In genomic region chr2:219289195-219289536, GRCh38 we compare ENCODE assay signal across 18 cellular contexts. TPM values are rescaled to one million over a fixed set of nuclear protein-coding genes. Genes with fewer than 3 reads are reported as not detected.
DNase-seq lines count a peak whose midpoint lies in the region; ATAC-seq and TF ChIP-seq lines count a peak whose summit lies in the region.
"Had no signal": no experiment of that assay in that cellular context is flagged by ENCODE, and none has a peak within 500 bp of the region (broad histone marks: within the 10 kb centered on the region; RNA-seq: fewer than 3 reads in every experiment).

No MANE protein-coding gene starts in this region.

- no peaks in the 10 kb centered on the region for H3F3A ChIP-seq in neural progenitor cell (ENCODE audit: low read depth)

- in situ Hi-C loops in mammary epithelial cell (cut with MboI; ENCODE audit: low sequenced_read_pairs in 2 of 2): no loop called here

- TF ChIP-seq CTCF in RWPE2 (IDR thresholded peaks at IDR 0.05; ENCODE audit: poor library complexity, severe bottlenecking) (no peak), mammary epithelial cell (conservative IDR thresholded peaks at IDR 0.05 in 1 of 2, IDR thresholded peaks at IDR 0.05 in 1 of 2; ENCODE audit: extremely low read depth in 1 of 2, insufficient read depth in 1 of 2, low read depth in 1 of 2, low read length in 2 of 2) (no peak), neural progenitor cell (IDR thresholded peaks at IDR 0.05) (no peak), tibial artery (IDR thresholded peaks at IDR 0.05) (no peak)

- H3K9ac ChIP-seq in mammary epithelial cell (ENCODE audit: insufficient read depth, low read length) (no peak overlapping the region), neural progenitor cell (no peak overlapping the region)

- H3K4me1 ChIP-seq in RWPE2 (ENCODE audit: insufficient read depth, poor library complexity, severe bottlenecking) (peaks cover 27% of the 10 kb centered on the region), mammary epithelial cell (ENCODE audit: insufficient read depth, low read length) (peaks cover 44% of the 10 kb centered on the region), neural progenitor cell (peaks cover 8% of the 10 kb centered on the region), tibial artery (peaks cover 0 to 51% (median 29%) of the 10 kb centered on the region in 4 donors)

- peak overlapping the region; percentile 79 for H3K27ac ChIP-seq in RWPE2 (ENCODE audit: poor library complexity, severe bottlenecking)
- no peak overlapping the region for H3K27ac ChIP-seq in mammary epithelial cell (ENCODE audit: insufficient read depth, low read depth, low read length)
- no peak overlapping the region for H3K27ac ChIP-seq in neural progenitor cell
- peak overlapping the region; percentile 76 to 85 for H3K27ac ChIP-seq in tibial artery
- H3K27ac ChIP-seq: C4-2B, epithelial cell of prostate, prostate gland had no signal

- no peak overlapping the region for H2AFZ ChIP-seq in mammary epithelial cell (ENCODE audit: low read depth, low read length)
- H2AFZ ChIP-seq in neural progenitor cell (replicated peaks): no peak overlapping the region

- CTCF ChIA-PET in mammary epithelial cell (lab: Charles Lee; ENCODE audit: low non-redundant PET): interaction anchor here (0.7 kb wide), 1 partner anchor 13 kb away, joined by 22 read pairs; no protein-coding TSS in a partner anchor

- no peaks in the 10 kb centered on the region for H3K27me3 ChIP-seq in RWPE2 (ENCODE audit: insufficient read depth, poor library complexity, severe bottlenecking)
- H3K27me3 ChIP-seq in mammary epithelial cell (ENCODE audit: insufficient read depth, low read length): no peaks in the 10 kb centered on the region
- H3K27me3 ChIP-seq in neural progenitor cell: peaks cover 10% of the 10 kb centered on the region
- H3K27me3 ChIP-seq in tibial artery: no peaks in the 10 kb centered on the region

- intact Hi-C loops in mammary epithelial cell (cut with micrococcal nuclease): loop anchor here (1.0 kb wide), 1 partner anchor 10 kb away; the partner anchor contains the start of gene DNAJB2
- intact Hi-C loops in tibial artery (cut with DNase I; ENCODE audit: low total_unique reads): no loop called here

- 31% methylated on average over 6 of the region's 6 CpGs for WGBS in mammary epithelial cell (ENCODE audit: low coverage, missing lambda C conversion rate)

- DNase-seq in RWPE2 (ENCODE audit: low spot score) (no peak), mammary epithelial cell (no peak), neural progenitor cell (ENCODE audit: low spot score) (no peak), tibial artery (no peak)
- DNase-seq: activated CD4-positive, alpha-beta T cell treated with anti-CD3 and anti-CD28 coated beads for 36 hours; activated naive CD8-positive, alpha-beta T cell treated with anti-CD3 and anti-CD28 coated beads, Interleukin-2, amount 10 ng/mL, durations not matched to agents 7 days and 5 days; DMS79; NCI-H1105; SIG-M5; stimulated activated CD4-positive, alpha-beta T cell treated with anti-CD3 and anti-CD28 coated beads, Interleukin-1b, Interleukin-23, amount 100 ng/mL, for 48 hours had no signal

- dilution Hi-C loops in mammary epithelial cell (cut with HindIII; ENCODE audit: low sequenced_read_pairs): no loop called here

- H3K9me3 ChIP-seq in RWPE2 (ENCODE audit: severe bottlenecking) (no peaks in the 10 kb centered on the region), mammary epithelial cell (replicated peaks; ENCODE audit: insufficient read depth, low read length) (no peaks in the 10 kb centered on the region), neural progenitor cell (ENCODE audit: low read depth) (no peaks in the 10 kb centered on the region), tibial artery (no peaks in the 10 kb centered on the region)
- H3K9me3 ChIP-seq: prostate gland had no signal

- peak overlapping the region; percentile 57 for H3K27ac Mint-ChIP-seq in neural progenitor cell
- H3K27ac Mint-ChIP-seq: activated CD4-positive, alpha-beta T cell treated with anti-CD3 and anti-CD28 coated beads for 36 hours; activated naive CD8-positive, alpha-beta T cell treated with anti-CD3 and anti-CD28 coated beads, Interleukin-2, amount 10 ng/mL, durations not matched to agents 7 days and 5 days; IgD-negative memory B cell had no signal

- H4K20me1 ChIP-seq in mammary epithelial cell (ENCODE audit: insufficient read depth, low read length): no peaks in the 10 kb centered on the region
- H4K20me1 ChIP-seq in neural progenitor cell (ENCODE audit: low read depth): no peaks in the 10 kb centered on the region

- H3K4me3 ChIP-seq in RWPE2 (ENCODE audit: severe bottlenecking) (no peak overlapping the region), mammary epithelial cell (replicated peaks in 1 of 3; ENCODE audit: insufficient read depth in 1 of 3, low read depth in 2 of 3, low read length in 3 of 3) (no peak overlapping the region), neural progenitor cell (no peak overlapping the region), tibial artery (no peak overlapping the region)
- H3K4me3 ChIP-seq: prostate gland had no signal

- H3K4me2 ChIP-seq in mammary epithelial cell (ENCODE audit: insufficient read depth, low read depth, low read length) (peak overlapping the region; percentile 46), neural progenitor cell (no peak overlapping the region)

- H3K9me3 Mint-ChIP-seq in neural progenitor cell: no peaks in the 10 kb centered on the region
- H3K9me3 Mint-ChIP-seq: activated naive CD8-positive, alpha-beta T cell treated with anti-CD3 and anti-CD28 coated beads, Interleukin-2, amount 10 ng/mL, durations not matched to agents 7 days and 5 days; IgD-negative memory B cell had no signal

- H3K4me3 Mint-ChIP-seq in neural progenitor cell: no peak overlapping the region
- H3K4me3 Mint-ChIP-seq: activated CD4-positive, alpha-beta T cell treated with anti-CD3 and anti-CD28 coated beads for 36 hours; activated naive CD8-positive, alpha-beta T cell treated with anti-CD3 and anti-CD28 coated beads, Interleukin-2, amount 10 ng/mL, durations not matched to agents 7 days and 5 days; IgD-negative memory B cell had no signal

- H3K4me1 Mint-ChIP-seq in neural progenitor cell: peaks cover 13% of the 10 kb centered on the region

- H3K27me3 Mint-ChIP-seq in neural progenitor cell (ENCODE audit: insufficient read depth, low read depth): peaks cover 7% of the 10 kb centered on the region
- H3K27me3 Mint-ChIP-seq: activated CD4-positive, alpha-beta T cell treated with anti-CD3 and anti-CD28 coated beads for 36 hours; IgD-negative memory B cell had no signal

- ATAC-seq in RWPE2 (ENCODE audit: low read depth): no peak
- no peak for ATAC-seq in GM19467 (IDR thresholded peaks at IDR 0.05; ENCODE audit: unreplicated experiment)
- ATAC-seq in HG02938 (IDR thresholded peaks at IDR 0.05; ENCODE audit: unreplicated experiment): no peak
- ATAC-seq in HG03095 (IDR thresholded peaks at IDR 0.05; ENCODE audit: unreplicated experiment): no peak
- ATAC-seq: activated CD4-positive, alpha-beta T cell treated with anti-CD3 and anti-CD28 coated beads for 36 hours; left lobe of liver had no signal

- H3K79me2 ChIP-seq in mammary epithelial cell (ENCODE audit: insufficient read depth, low read length) (no peaks in the 10 kb centered on the region), neural progenitor cell (ENCODE audit: low read depth) (no peaks in the 10 kb centered on the region)

- no peaks in the 10 kb centered on the region for H3K36me3 Mint-ChIP-seq in neural progenitor cell
- H3K36me3 Mint-ChIP-seq: IgD-negative memory B cell had no signal

- no TSS peak for BruUV-seq in mammary epithelial cell (replicated peaks; lab: Mats Ljungman, UMichigan)

- H3K36me3 ChIP-seq in RWPE2 (ENCODE audit: low read depth) (peaks cover 13% of the 10 kb centered on the region), mammary epithelial cell (ENCODE audit: insufficient read depth, low read length) (no peaks in the 10 kb centered on the region), neural progenitor cell (no peaks in the 10 kb centered on the region), tibial artery (peaks cover 8 to 27% (median 21%) of the 10 kb centered on the region in 3 donors)

RNA-seq across cellular contexts. Expression of gene DNAJB2, which starts 10.0 kb away (rescaled TPM):
- 100 to 1,000 TPM in 1 of 2 donors, 10 to 100 TPM in 1; 58.9 to 110 TPM for total RNA-seq in mammary epithelial cell
- polyA plus RNA-seq in mammary epithelial cell: 32.8 TPM
- 49.1 TPM for polyA minus RNA-seq in mammary epithelial cell
- 35.0 and 37.0 TPM in 2 replicates for total RNA-seq in neural progenitor cell (ENCODE audit: low replicate concordance)

RNA-seq across cellular contexts. Expression of gene PTPRN, which starts 20.0 kb away (rescaled TPM):
- total RNA-seq in mammary epithelial cell: not detected
- polyA plus RNA-seq in mammary epithelial cell: 0.07 TPM
- polyA minus RNA-seq in mammary epithelial cell: not detected
- 0.60 and 4.2 TPM in 2 replicates for total RNA-seq in neural progenitor cell (ENCODE audit: low replicate concordance)
- total RNA-seq: activated naive CD8-positive, alpha-beta T cell treated with anti-CD3 and anti-CD28 coated beads, Interleukin-2, amount 10 ng/mL, durations not matched to agents 7 days and 5 days; left lobe of liver had no signal
- polyA plus RNA-seq: IgD-negative memory B cell had no signal

RNA-seq across cellular contexts. Expression of gene TUBA4A, which starts 35.4 kb away (rescaled TPM):
- total RNA-seq in mammary epithelial cell (100 to 1,000 TPM; 206 to 209 TPM), neural progenitor cell (ENCODE audit: low replicate concordance) (0.56 TPM in 1 of 2 replicates, not detected in the other)
- 616 TPM for polyA plus RNA-seq in mammary epithelial cell
- polyA minus RNA-seq in mammary epithelial cell: 360 TPM

RNA-seq across cellular contexts. Expression of gene TUBA4B, which starts 36.1 kb away (rescaled TPM):
- total RNA-seq in mammary epithelial cell (not detected), neural progenitor cell (ENCODE audit: low replicate concordance) (not detected in 2 replicates)
- 0.08 TPM for polyA plus RNA-seq in mammary epithelial cell
- not detected for polyA minus RNA-seq in mammary epithelial cell
- total RNA-seq: activated CD4-positive, alpha-beta T cell treated with anti-CD3 and anti-CD28 coated beads for 36 hours; activated naive CD8-positive, alpha-beta T cell treated with anti-CD3 and anti-CD28 coated beads, Interleukin-2, amount 10 ng/mL, durations not matched to agents 7 days and 5 days; left lobe of liver; prostate gland had no signal
- polyA plus RNA-seq: IgD-negative memory B cell had no signal

RNA-seq across cellular contexts. Expression of gene RESP18, which starts 43.4 kb away (rescaled TPM):
- total RNA-seq in mammary epithelial cell: not detected
- not detected for polyA plus RNA-seq in mammary epithelial cell
- not detected for polyA minus RNA-seq in mammary epithelial cell
- total RNA-seq in neural progenitor cell (ENCODE audit: low replicate concordance): not detected in 2 replicates
- total RNA-seq: activated CD4-positive, alpha-beta T cell treated with anti-CD3 and anti-CD28 coated beads for 36 hours; activated naive CD8-positive, alpha-beta T cell treated with anti-CD3 and anti-CD28 coated beads, Interleukin-2, amount 10 ng/mL, durations not matched to agents 7 days and 5 days; left lobe of liver; prostate gland had no signal
- polyA plus RNA-seq: IgD-negative memory B cell had no signal

Comparison
In these comparisons a context has a peak if more than half of its experiments do, and no peak if none do; other contexts are left out.
1. H3K27ac ChIP-seq: peak in RWPE2 (single experiment) and tibial artery (2 of 2); none in mammary epithelial cell (single experiment) and neural progenitor cell (single experiment).
2. RNA of gene TUBA4A, which starts 35.4 kb away (total RNA-seq): 206 to 209 TPM in mammary epithelial cell; 0.56 TPM in neural progenitor cell; every median in the first group is over 100 times any median in the second.